In the genomic region with DNA sequence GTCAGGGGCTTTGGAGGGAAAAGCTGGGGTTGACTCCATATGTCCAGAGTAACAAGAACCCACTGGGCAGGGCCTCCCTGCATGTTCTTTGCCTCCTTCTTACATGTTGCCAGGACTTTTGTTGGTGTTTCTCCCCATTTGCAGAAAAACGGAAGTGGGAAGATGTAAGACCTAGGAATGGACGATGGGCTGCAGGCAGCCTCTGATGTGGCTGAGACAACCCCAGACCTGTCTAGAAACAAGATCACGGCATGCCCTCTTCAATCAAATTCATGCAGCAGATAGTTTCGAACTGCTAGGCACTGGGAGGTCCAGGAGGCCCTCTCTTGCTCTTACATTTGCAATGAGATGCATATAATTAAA, we compare ENCODE assay signal across 2 cellular contexts.
TF ChIP-seq lines count a peak whose summit lies in the region.

No MANE protein-coding gene starts in this region.

TF ChIP-seq in GM12891, 5 proteins besides CTCF, POLR2A, EP300 and RAD21:
- TF ChIP-seq SPI1 (IDR thresholded peaks at IDR 0.05; ENCODE audit: low read depth, low read length) (peak; percentile 56), PAX5 (IDR thresholded peaks at IDR 0.05; ENCODE audit: insufficient read depth, low read length, severe bottlenecking) (no peak), TAF1 (IDR thresholded peaks at IDR 0.05; ENCODE audit: low read depth, low read length) (no peak), POLR2AphosphoS5 (IDR thresholded peaks at IDR 0.05; ENCODE audit: low read depth, low read length) (no peak)

TF ChIP-seq in K562, 482 proteins besides CTCF, POLR2A, EP300 and RAD21:
- TF ChIP-seq ZNF134 (CRISPR knock-in tag; conservative IDR thresholded peaks at IDR 0.05) (no peak), SPI1 (IDR thresholded peaks at IDR 0.05; ENCODE audit: borderline replicate concordance, low read depth, low read length) (peak; percentile 95)
